Comparison of ENCODE assay signal across 18 cellular contexts in genomic region chr4:180770265-180770664, GRCh38.
DNase-seq lines count a peak whose midpoint lies in the region; ATAC-seq, FAIRE-seq and TF ChIP-seq lines count a peak whose summit lies in the region.
"Had no signal": no experiment of that assay in that cellular context is flagged by ENCODE, and none has a peak within 500 bp of the region (broad histone marks: within the 10 kb centered on the region; RNA-seq: fewer than 3 reads in every experiment).

No MANE protein-coding gene starts in this region.

- H2BK120ac ChIP-seq in H9 (ENCODE audit: low read depth, low read length, poor library complexity, severe bottlenecking) (no peak overlapping the region), H1 (replicated peaks; ENCODE audit: low read depth, low read length) (peak overlapping the region; percentile 50)

- CTCF ChIA-PET in H1 (lab: Charles Lee; ENCODE audit: partially characterized antibody), result interaction anchor here (0.9 kb wide), 1 partner anchor 12 kb away, joined by 3 read pairs; no protein-coding TSS in a partner anchor

- H3K14ac ChIP-seq in H9 (ENCODE audit: insufficient read depth, low read length) (no peak overlapping the region), H1 (ENCODE audit: insufficient read length) (no peak overlapping the region)

- no peaks in the 10 kb centered on the region for H3K27me3 Mint-ChIP-seq in H9 (ENCODE audit: low read depth)
- H3K27me3 Mint-ChIP-seq: CD4-positive, alpha-beta memory T cell had no signal

- H3K23ac ChIP-seq in H9 (ENCODE audit: insufficient read length, low read depth, low read length), result no peak overlapping the region
- no peak overlapping the region for H3K23ac ChIP-seq in H1 (ENCODE audit: insufficient read length)

- H3K36me3 Mint-ChIP-seq in H9 (ENCODE audit: insufficient read depth in 1 of 3, low read depth in 3 of 3), result peaks cover 2 to 31% (median 10%) of the 10 kb centered on the region in 3 experiments; a peak in 6 of 7 replicates
- H3K36me3 Mint-ChIP-seq: CD4-positive, alpha-beta memory T cell had no signal

- no peak overlapping the region for H3K9ac ChIP-seq in H9 (ENCODE audit: extremely low read depth, insufficient read length, low read length)
- H3K9ac ChIP-seq in HUES64 (ENCODE audit: low read depth, low read length), result no peak overlapping the region
- no peak overlapping the region for H3K9ac ChIP-seq in H1 (replicated peaks in 1 of 4; ENCODE audit: extremely low read depth in 1 of 4, low read depth in 3 of 4, low read length in 3 of 4)

- H2AK5ac ChIP-seq in H9 (ENCODE audit: insufficient read length, low read length), result no peak overlapping the region
- no peak overlapping the region for H2AK5ac ChIP-seq in H1 (ENCODE audit: low read depth, low read length)

- H2BK15ac ChIP-seq in H9 (ENCODE audit: low read depth, low read length) (no peak overlapping the region), H1 (ENCODE audit: low read length) (no peak overlapping the region)

- H2BK20ac ChIP-seq in H9 (ENCODE audit: low read depth, low read length, poor library complexity, severe bottlenecking) (no peak overlapping the region), H1 (ENCODE audit: low read length) (peak overlapping the region; percentile 44; the same call in 1 of the 2 replicates)

- FAIRE-seq in H1 (lab: Jason Lieb, UNC), result no peak
- FAIRE-seq: GM12878, GM19239 had no signal

- H3K23me2 ChIP-seq in H9 (ENCODE audit: insufficient read length, low read depth, low read length, poor library complexity, severe bottlenecking) (no peaks in the 10 kb centered on the region), H1 (ENCODE audit: low read depth, low read length) (no peaks in the 10 kb centered on the region)

- H3K9me3 ChIP-seq in H9 (ENCODE audit: control insufficient read depth, low read depth, low read length) (peaks cover 5% of the 10 kb centered on the region), HUES64 (ENCODE audit: insufficient read depth, low read depth, low read length) (peaks cover 18% of the 10 kb centered on the region), H1 (ENCODE audit: insufficient read depth in 2 of 2, low read depth in 1 of 2, low read length in 1 of 2) (peaks cover 12 to 18% of the 10 kb centered on the region in 2 experiments)

- no peak overlapping the region for H4K5ac ChIP-seq in H9 (ENCODE audit: insufficient read length, low read depth, low read length)
- no peak overlapping the region for H4K5ac ChIP-seq in H1 (ENCODE audit: insufficient read length, low read depth, low read length)

- peak overlapping the region in 2 of 3 experiments; percentile 58 to 96; a peak in 3 of 7 replicates for H3K27ac Mint-ChIP-seq in H9
- H3K27ac Mint-ChIP-seq: CD4-positive, alpha-beta memory T cell had no signal

- TF ChIP-seq EP300 in H1 (IDR thresholded peaks at IDR 0.05; ENCODE audit: borderline replicate concordance in 1 of 2, low read depth in 2 of 2, low read length in 2 of 2), result no peak

- H3K27ac ChIP-seq in H9 (ENCODE audit: insufficient read length, low read depth, low read length), result no peak overlapping the region
- H3K27ac ChIP-seq in HUES64 (ENCODE audit: low read depth, low read length), result peak overlapping the region; percentile 68; the same call in 1 of the 2 replicates
- no peak overlapping the region for H3K27ac ChIP-seq in H1 (ENCODE audit: low read depth, low read length)

- H3K4me1 ChIP-seq in H9 (ENCODE audit: insufficient read depth, low read length), result peaks cover 3% of the 10 kb centered on the region; the same call in 1 of the 2 replicates
- H3K4me1 ChIP-seq in HUES64 (ENCODE audit: insufficient read depth, low read length), result peaks cover 21% of the 10 kb centered on the region
- H3K4me1 ChIP-seq in H1 (replicated peaks in 1 of 4; ENCODE audit: control insufficient read depth in 3 of 4, insufficient read depth in 4 of 4, low read length in 3 of 4), result peaks cover 0 to 11% (median 3%) of the 10 kb centered on the region in 4 experiments; a peak in 5 of 7 replicates

- H2AFZ ChIP-seq in H9 (ENCODE audit: low read length), result no peak overlapping the region
- H2AFZ ChIP-seq in H1 (ENCODE audit: low read length), result no peak overlapping the region

- H3K56ac ChIP-seq in H9 (ENCODE audit: insufficient read length, low read depth, low read length) (no peak overlapping the region), H1 (replicated peaks; ENCODE audit: insufficient read length, low read depth, low read length) (no peak overlapping the region)

- H2BK12ac ChIP-seq in H9 (ENCODE audit: insufficient read length, low read depth, low read length), result no peak overlapping the region
- H2BK12ac ChIP-seq in H1 (ENCODE audit: low read depth, low read length), result no peak overlapping the region

- H3K4me3 Mint-ChIP-seq in H9, result no peak overlapping the region
- H3K4me3 Mint-ChIP-seq: CD4-positive, alpha-beta memory T cell had no signal

- H3K27me3 ChIP-seq in H9 (ENCODE audit: insufficient read depth, low read length) (no peaks in the 10 kb centered on the region), HUES64 (ENCODE audit: insufficient read depth, low read length) (no peaks in the 10 kb centered on the region), H1 (replicated peaks in 1 of 4; ENCODE audit: control insufficient read depth in 3 of 4, extremely low read depth in 1 of 4, insufficient read depth in 3 of 4, low read length in 3 of 4) (no peaks in the 10 kb centered on the region)

- H3K79me2 ChIP-seq in H9 (ENCODE audit: insufficient read depth, low read length), result no peaks in the 10 kb centered on the region
- no peaks in the 10 kb centered on the region for H3K79me2 ChIP-seq in H1 (ENCODE audit: control insufficient read depth in 1 of 2, insufficient read depth in 2 of 2, low read length in 2 of 2)

- H3K4me3 ChIP-seq in HUES64 (ENCODE audit: low read length) (no peak overlapping the region), H1 (ENCODE audit: extremely low read depth in 1 of 4, insufficient read depth in 2 of 4, low read depth in 3 of 4, low read length in 4 of 4) (no peak overlapping the region)
- H3K4me3 ChIP-seq: GM12878 had no signal

- H4K91ac ChIP-seq in H9 (ENCODE audit: insufficient read length, low read depth, low read length), result no peak overlapping the region
- H4K91ac ChIP-seq in H1 (replicated peaks; ENCODE audit: insufficient read length, low read length), result no peak overlapping the region

- peaks cover 8 to 17% of the 10 kb centered on the region in 2 experiments for H3K9me3 Mint-ChIP-seq in H9

- POLR2A ChIA-PET in H1 (lab: Charles Lee; ENCODE audit: partially characterized antibody), result no interaction called here

- no peak overlapping the region for H4K8ac ChIP-seq in H9 (replicated peaks; ENCODE audit: insufficient read length, low read depth, low read length)
- no peak overlapping the region for H4K8ac ChIP-seq in H1 (ENCODE audit: extremely low read depth, insufficient read depth, low read length)

- H3T11ph ChIP-seq in H9 (ENCODE audit: low read length), result no peak overlapping the region

- H3K4ac ChIP-seq in H9 (ENCODE audit: low read depth, low read length) (no peak overlapping the region), H1 (replicated peaks; ENCODE audit: insufficient read length, low read depth, low read length) (no peak overlapping the region)

- no peaks in the 10 kb centered on the region for H3K36me3 ChIP-seq in HUES64 (ENCODE audit: insufficient read depth, low read length)
- H3K36me3 ChIP-seq in H1 (ENCODE audit: control insufficient read depth in 2 of 4, insufficient read depth in 4 of 4, low read length in 3 of 4), result peaks cover 0 to 3% (median 0%) of the 10 kb centered on the region in 4 experiments; a peak in 4 of 8 replicates

- H3K18ac ChIP-seq in H9 (ENCODE audit: insufficient read length, low read depth, low read length) (no peak overlapping the region), H1 (ENCODE audit: extremely low read depth, low read length) (no peak overlapping the region)

- no CpG with 5 or more reads among the region's 2 CpGs for WGBS in H9 (ENCODE audit: extremely low coverage, insufficient read length, low lambda C conversion rate)
- 93% methylated on average over 2 of the region's 2 CpGs for WGBS in HUES64
- 91% methylated on average over 2 of the region's 2 CpGs; no CpG with 5 or more reads in 1 of the 2 experiments for WGBS in H1 (ENCODE audit: extremely low coverage in 1 of 2, insufficient coverage in 1 of 2, insufficient read length in 1 of 2, insufficient replicate concordance in 2 of 2, low coverage in 1 of 2, low lambda C conversion rate in 2 of 2, missing lambda C conversion rate in 1 of 2), 2 experiments

- no peaks in the 10 kb centered on the region for H4K20me1 ChIP-seq in H9 (ENCODE audit: control insufficient read depth, insufficient read depth, insufficient read length)
- H4K20me1 ChIP-seq in H1 (replicated peaks in 1 of 2; ENCODE audit: control insufficient read depth in 1 of 2, insufficient read depth in 2 of 2, low read length in 2 of 2), result no peaks in the 10 kb centered on the region

- H3K4me1 Mint-ChIP-seq in H9, result peaks cover 60 to 65% of the 10 kb centered on the region in 2 experiments
- H3K4me1 Mint-ChIP-seq: CD4-positive, alpha-beta memory T cell had no signal

- TF ChIP-seq CTCF in H9 (conservative IDR thresholded peaks at IDR 0.05), result no peak
- TF ChIP-seq CTCF in H1 (IDR thresholded peaks at IDR 0.05; ENCODE audit: control extremely low read depth in 1 of 3, insufficient read depth in 1 of 3, low read depth in 1 of 3, low read length in 3 of 3), result no peak

- no peak for ATAC-seq in GM21529 (IDR thresholded peaks at IDR 0.05; ENCODE audit: unreplicated experiment)
- no peak for ATAC-seq in HG03354 (IDR thresholded peaks at IDR 0.05; ENCODE audit: poor library complexity, severe bottlenecking, unreplicated experiment)
- ATAC-seq: GM12878, HCT116 had no signal

- H3K4me2 ChIP-seq in H9 (ENCODE audit: insufficient read depth, insufficient read length, low read length), result no peak overlapping the region
- H3K4me2 ChIP-seq in H1 (ENCODE audit: insufficient read depth in 1 of 2, low read depth in 2 of 2, low read length in 2 of 2), result no peak overlapping the region

- H2BK5ac ChIP-seq in H9 (ENCODE audit: insufficient read length, low read length), result no peak overlapping the region
- no peak overlapping the region for H2BK5ac ChIP-seq in H1 (ENCODE audit: low read depth, low read length)

- no peaks in the 10 kb centered on the region for H3K79me1 ChIP-seq in H9 (ENCODE audit: insufficient read depth, low read depth, low read length, poor library complexity, severe bottlenecking)
- no peaks in the 10 kb centered on the region for H3K79me1 ChIP-seq in H1 (ENCODE audit: low read depth, low read length)

- DNase-seq in H9 (no peak), H1 (ENCODE audit: low read depth in 1 of 2, low spot score in 2 of 2) (no peak), EL (no peak)
- DNase-seq: C1 segment of cervical spinal cord; Calu3; CD4-positive, alpha-beta memory T cell; COR-L47; DMS153; DND-41; GDM1; GOT3; H7 had no signal

- TF ChIP-seq RAD21 in H1 (IDR thresholded peaks at IDR 0.05 in 1 of 2, conservative IDR thresholded peaks at IDR 0.05 in 1 of 2; ENCODE audit: low read depth in 2 of 2, low read length in 2 of 2), result no peak

- TF ChIP-seq POLR2A in H1 (IDR thresholded peaks at IDR 0.05; ENCODE audit: control extremely low read depth in 1 of 2, low read depth in 2 of 2, low read length in 2 of 2), result no peak

TF ChIP-seq in H1, 55 proteins besides CTCF, POLR2A, EP300 and RAD21 (continues in another document):
- TF ChIP-seq SIN3A (conservative IDR thresholded peaks at IDR 0.05 in 1 of 2, IDR thresholded peaks at IDR 0.05 in 1 of 2; ENCODE audit: low read depth in 1 of 2, low read length in 2 of 2), result no peak
- TF ChIP-seq RNF2 (IDR thresholded peaks at IDR 0.05; ENCODE audit: borderline replicate concordance, low read depth, low read length, missing control alignments, poor library complexity, severe bottlenecking), result no peak
